In genomic region chr11:43922295-43922648, GRCh38 we compare ENCODE assay signal across 14 cellular contexts. TPM values are rescaled to one million over a fixed set of nuclear protein-coding genes. Genes with fewer than 3 reads are reported as not detected.
DNase-seq lines count a peak whose midpoint lies in the region; ATAC-seq and TF ChIP-seq lines count a peak whose summit lies in the region.
"Had no signal": no experiment of that assay in that cellular context is flagged by ENCODE, and none has a peak within 500 bp of the region (broad histone marks: within the 10 kb centered on the region; RNA-seq: fewer than 3 reads in every experiment).

No MANE protein-coding gene starts in this region.

- H3K27ac Mint-ChIP-seq in activated T-helper 17 cell treated with anti-CD3 and anti-CD28 coated beads, Interleukin-2, amount 50 U/mL, for 72 hours, result no peak overlapping the region
- no peak overlapping the region for H3K27ac Mint-ChIP-seq in activated naive CD4-positive, alpha-beta T cell treated with anti-CD3 and anti-CD28 coated beads, Interleukin-2, amount 50 U/mL, for 72 hours

- TF ChIP-seq CTCF in right atrium auricular region (IDR thresholded peaks at IDR 0.05) (no peak), esophagus squamous epithelium (IDR thresholded peaks at IDR 0.05) (no peak), psoas muscle (IDR thresholded peaks at IDR 0.05) (no peak), vagina (IDR thresholded peaks at IDR 0.05) (no peak)

- H3K4me3 Mint-ChIP-seq in activated T-helper 17 cell treated with anti-CD3 and anti-CD28 coated beads, Interleukin-2, amount 50 U/mL, for 72 hours, result no peak overlapping the region
- H3K4me3 Mint-ChIP-seq: activated naive CD4-positive, alpha-beta T cell treated with anti-CD3 and anti-CD28 coated beads, Interleukin-2, amount 50 U/mL, for 24 hours; HFFc6; natural killer cell had no signal

- H3K9me3 ChIP-seq in right atrium auricular region (no peaks in the 10 kb centered on the region), esophagus squamous epithelium (no peaks in the 10 kb centered on the region), psoas muscle (no peaks in the 10 kb centered on the region), vagina (no peaks in the 10 kb centered on the region)

- H3K4me1 ChIP-seq in right atrium auricular region (peaks cover 0 to 51% of the 10 kb centered on the region in 2 donors), esophagus squamous epithelium (peaks cover 4 to 100% (median 63%) of the 10 kb centered on the region in 3 donors), psoas muscle (peaks cover 46% of the 10 kb centered on the region), vagina (peaks cover 47% of the 10 kb centered on the region)

- H3K4me3 ChIP-seq in right atrium auricular region, result no peak overlapping the region
- H3K4me3 ChIP-seq in esophagus squamous epithelium, result no peak overlapping the region
- H3K4me3 ChIP-seq in psoas muscle, result no peak overlapping the region
- no peak overlapping the region for H3K4me3 ChIP-seq in vagina

- intact Hi-C loops in left ventricle myocardium superior (cut with micrococcal nuclease), result no loop called here
- intact Hi-C loops in esophagus squamous epithelium (cut with DNase I), result no loop called here
- intact Hi-C loops in psoas muscle (cut with DNase I), result no loop called here
- intact Hi-C loops in vagina (cut with DNase I), result loop anchor here (5.0 kb wide), 1 partner anchor 85 kb away; no protein-coding TSS in a partner anchor

- peaks cover 56% of the 10 kb centered on the region for H3K36me3 Mint-ChIP-seq in activated T-helper 17 cell treated with anti-CD3 and anti-CD28 coated beads, Interleukin-2, amount 50 U/mL, for 72 hours (ENCODE audit: low read depth)
- peaks cover 0 to 20% of the 10 kb centered on the region in 2 donors for H3K36me3 Mint-ChIP-seq in activated naive CD4-positive, alpha-beta T cell treated with anti-CD3 and anti-CD28 coated beads, Interleukin-2, amount 50 U/mL, for 72 hours

- H3K27me3 ChIP-seq in right atrium auricular region, result no peaks in the 10 kb centered on the region
- no peaks in the 10 kb centered on the region for H3K27me3 ChIP-seq in esophagus squamous epithelium
- H3K27me3 ChIP-seq in psoas muscle (ENCODE audit: insufficient read depth in 3 of 3, low read length in 2 of 3), result no peaks in the 10 kb centered on the region
- no peaks in the 10 kb centered on the region for H3K27me3 ChIP-seq in vagina

- H3K27me3 Mint-ChIP-seq in activated T-helper 17 cell treated with anti-CD3 and anti-CD28 coated beads, Interleukin-2, amount 50 U/mL, for 72 hours, result no peaks in the 10 kb centered on the region
- H3K27me3 Mint-ChIP-seq: activated naive CD4-positive, alpha-beta T cell treated with anti-CD3 and anti-CD28 coated beads, Interleukin-2, amount 50 U/mL, for 24 hours had no signal

- peaks cover 14% of the 10 kb centered on the region for H3K4me1 Mint-ChIP-seq in activated T-helper 17 cell treated with anti-CD3 and anti-CD28 coated beads, Interleukin-2, amount 50 U/mL, for 72 hours
- H3K4me1 Mint-ChIP-seq: natural killer cell had no signal

- 66 to 81% methylated on average over 3 of the region's 3 CpGs for WGBS in esophagus squamous epithelium, 2 donors
- 83 to 88% (median 86%) methylated on average over 3 of the region's 3 CpGs for WGBS in psoas muscle, 3 donors

- H3K36me3 ChIP-seq in right atrium auricular region (peaks cover 27% of the 10 kb centered on the region), esophagus squamous epithelium (peaks cover 0 to 45% (median 4%) of the 10 kb centered on the region in 3 donors), psoas muscle (ENCODE audit: insufficient read depth in 1 of 2, low read depth in 1 of 2) (peaks cover 2 to 7% of the 10 kb centered on the region in 2 donors), vagina (peaks cover 0 to 12% of the 10 kb centered on the region in 2 donors)

- H3K9me3 Mint-ChIP-seq in activated T-helper 17 cell treated with anti-CD3 and anti-CD28 coated beads, Interleukin-2, amount 50 U/mL, for 72 hours, result no peaks in the 10 kb centered on the region
- H3K9me3 Mint-ChIP-seq in activated naive CD4-positive, alpha-beta T cell treated with anti-CD3 and anti-CD28 coated beads, Interleukin-2, amount 50 U/mL, for 72 hours, result no peaks in the 10 kb centered on the region
- H3K9me3 Mint-ChIP-seq: activated naive CD4-positive, alpha-beta T cell treated with anti-CD3 and anti-CD28 coated beads, Interleukin-2, amount 50 U/mL, for 24 hours; HFFc6; natural killer cell had no signal

- ATAC-seq in left ventricle myocardium superior (no peak), psoas muscle (no peak)
- no peak for ATAC-seq in activated T-helper 17 cell treated with anti-CD3 and anti-CD28 coated beads, Interleukin-2, amount 50 U/mL, for 72 hours (replicated peaks)
- ATAC-seq in activated naive CD4-positive, alpha-beta T cell treated with anti-CD3 and anti-CD28 coated beads, Interleukin-2, amount 50 U/mL, for 72 hours, result no peak
- ATAC-seq: natural killer cell had no signal

- H3K27ac ChIP-seq in right atrium auricular region (peak overlapping the region; percentile 84 to 85), esophagus squamous epithelium (peak overlapping the region; percentile 60 to 95 (median 88)), psoas muscle (peak overlapping the region; percentile 85), vagina (peak overlapping the region; percentile 85)

- TF ChIP-seq POLR2A in esophagus squamous epithelium (IDR thresholded peaks at IDR 0.05) (no peak), vagina (IDR thresholded peaks at IDR 0.05) (no peak)

- no peak for DNase-seq in right atrium auricular region (ENCODE audit: low spot score)
- no peak for DNase-seq in left ventricle myocardium superior
- DNase-seq in esophagus squamous epithelium (lab: John Stamatoyannopoulos, UW), result no peak
- no peak for DNase-seq in psoas muscle
- DNase-seq in vagina (ENCODE audit: extremely low spot score in 2 of 2), result no peak
- no peak for DNase-seq in activated naive CD4-positive, alpha-beta T cell treated with anti-CD3 and anti-CD28 coated beads, Interleukin-2, amount 50 U/mL, for 72 hours (ENCODE audit: low spot score in 2 of 2)
- no peak for DNase-seq in NCI-H2081 treated with DMSO at 0.1 percent for 48 hours (lab: John Stamatoyannopoulos, UW)
- DNase-seq: Calu3, HFFc6, natural killer cell, NCI-H510A treated with DMSO at 0.1 percent for 48 hours, small intestine had no signal

RNA-seq across cellular contexts. Expression of gene C11orf96, which starts 20.2 kb away (rescaled TPM):
- total RNA-seq in right atrium auricular region (100 to 1,000 TPM in 1 of 2 donors, 10 to 100 TPM in 1; 60.2 to 156 TPM), left ventricle myocardium superior (16.1 TPM), esophagus squamous epithelium (10 to 100 TPM in 2 of 4 donors, 1 to 10 TPM in 2; 4.7 to 33.6 (median 16.0) TPM), psoas muscle (100 to 1,000 TPM in 1 of 4 donors, 10 to 100 TPM in 3; 16.5 to 122 (median 61.0) TPM), vagina (202 TPM)
- 10 to 100 TPM in 1 of 3 donors, 1 to 10 TPM in 2; 8.5 to 13.2 (median 10.0) TPM for polyA plus RNA-seq in psoas muscle
- under 1 TPM in 1 of 2 donors, not detected in 1; 0.26 TPM for total RNA-seq in activated T-helper 17 cell treated with anti-CD3 and anti-CD28 coated beads, Interleukin-2, amount 50 U/mL, for 72 hours
- total RNA-seq in activated naive CD4-positive, alpha-beta T cell treated with anti-CD3 and anti-CD28 coated beads, Interleukin-2, amount 50 U/mL, for 72 hours, result under 1 TPM; 0.11 to 0.49 TPM

RNA-seq across cellular contexts. Expression of gene ALKBH3, which starts 41.6 kb away (rescaled TPM):
- total RNA-seq in right atrium auricular region (10 to 100 TPM; 10.5 to 19.8 TPM), left ventricle myocardium superior (17.5 TPM), esophagus squamous epithelium (10 to 100 TPM; 25.6 to 41.2 (median 30.7) TPM), psoas muscle (10 to 100 TPM; 27.4 to 43.1 (median 37.9) TPM), vagina (33.4 TPM)
- polyA plus RNA-seq in psoas muscle, result 10 to 100 TPM; 28.3 to 47.1 (median 28.8) TPM
- total RNA-seq in activated T-helper 17 cell treated with anti-CD3 and anti-CD28 coated beads, Interleukin-2, amount 50 U/mL, for 72 hours, result 10 to 100 TPM; 26.5 to 42.4 TPM
- total RNA-seq in activated naive CD4-positive, alpha-beta T cell treated with anti-CD3 and anti-CD28 coated beads, Interleukin-2, amount 50 U/mL, for 72 hours, result 10 to 100 TPM; 35.5 to 42.3 TPM
